In genomic region chr17:30697619-30698460, GRCh38 we compare ENCODE assay signal across 7 cellular contexts.
DNase-seq lines count a peak whose midpoint lies in the region; TF ChIP-seq lines count a peak whose summit lies in the region.
"Not testable (repeated sequence)": the region's sequence is repeated elsewhere in the genome, so short reads cannot be mapped to it uniquely, and the experiment has no call there.

No MANE protein-coding gene starts in this region.

- H3F3A ChIP-seq in OCI-LY1 (ENCODE audit: insufficient read depth, low read length): not testable (repeated sequence)

- H3K79me2 ChIP-seq in OCI-LY1 (ENCODE audit: insufficient read depth, low read length): not testable (repeated sequence)

- H3K9me3 ChIP-seq in OCI-LY1 (ENCODE audit: low read length): not testable (repeated sequence)

- H3K4me1 ChIP-seq in OCI-LY1 (ENCODE audit: insufficient read depth, low read length, severe bottlenecking): not testable (repeated sequence)

- H2AFZ ChIP-seq in OCI-LY1 (ENCODE audit: low read length): not testable (repeated sequence)

- DNase-seq in GM12864 (ENCODE audit: low read depth): not testable (repeated sequence)
- peak; percentile 88 for DNase-seq in activated CD8-positive, alpha-beta memory T cell treated with anti-CD3 and anti-CD28 coated beads for 24 hours
- DNase-seq in kidney glomerular epithelial cell (lab: John Stamatoyannopoulos, UW): peak; percentile 41
- peak; percentile 42 to 60 for DNase-seq in stimulated activated CD4-positive, alpha-beta T cell treated with anti-CD3 and anti-CD28 coated beads, Interleukin-12 subunit alpha, Interleukin-12 subunit beta, amount 100 ng/mL, for 24 hours (ENCODE audit: low read depth in 2 of 2)

- H3K4me1 Mint-ChIP-seq in dendritic cell treated with granulocyte-macrophage colony-stimulating factor and Interleukin-4, amounts not matched to agents 40 ng/mL and 50 ng/mL, for 4 days (ENCODE audit: low read depth): peaks cover 28% of the 10 kb centered on the region

- not testable (repeated sequence) for H3K36me3 Mint-ChIP-seq in dendritic cell treated with granulocyte-macrophage colony-stimulating factor and Interleukin-4, amounts not matched to agents 40 ng/mL and 50 ng/mL, for 4 days (ENCODE audit: low read depth)

- H3K4me3 Mint-ChIP-seq in dendritic cell treated with granulocyte-macrophage colony-stimulating factor and Interleukin-4, amounts not matched to agents 40 ng/mL and 50 ng/mL, for 4 days: peak overlapping the region; percentile 78

- peaks cover 44% of the 10 kb centered on the region for H3K27me3 Mint-ChIP-seq in dendritic cell treated with granulocyte-macrophage colony-stimulating factor and Interleukin-4, amounts not matched to agents 40 ng/mL and 50 ng/mL, for 4 days

- peak overlapping the region; percentile 39 for H3K27ac Mint-ChIP-seq in dendritic cell treated with granulocyte-macrophage colony-stimulating factor and Interleukin-4, amounts not matched to agents 40 ng/mL and 50 ng/mL, for 4 days

- peak; percentile 79 for TF ChIP-seq CTCF in GM12864 (IDR thresholded peaks at IDR 0.05; ENCODE audit: low read depth, low read length, missing control alignments)
- TF ChIP-seq CTCF in LNCAP (IDR thresholded peaks at IDR 0.05): peak; percentile 93
- peak; percentile 73 for TF ChIP-seq CTCF in OCI-LY1 (IDR thresholded peaks at IDR 0.05; ENCODE audit: low read length)

- intact Hi-C loops in dendritic cell treated with granulocyte-macrophage colony-stimulating factor and Interleukin-4, amounts not matched to agents 40 ng/mL and 50 ng/mL, for 4 days (cut with micrococcal nuclease): not testable (repeated sequence)

- not testable (repeated sequence) for H3K9me3 Mint-ChIP-seq in dendritic cell treated with granulocyte-macrophage colony-stimulating factor and Interleukin-4, amounts not matched to agents 40 ng/mL and 50 ng/mL, for 4 days

- H3K27me3 ChIP-seq in OCI-LY1 (ENCODE audit: insufficient read depth, low read length): not testable (repeated sequence)

- not testable (repeated sequence) for H3K27ac ChIP-seq in OCI-LY1 (ENCODE audit: low read depth, low read length, poor library complexity, severe bottlenecking)

- H3K9ac ChIP-seq in OCI-LY1 (ENCODE audit: low read length): not testable (repeated sequence)

- not testable (repeated sequence) for H4K20me1 ChIP-seq in OCI-LY1 (ENCODE audit: insufficient read depth, low read length)

- not testable (repeated sequence) for H3K36me3 ChIP-seq in OCI-LY1 (ENCODE audit: insufficient read depth, low read length)

- peak overlapping the region; percentile 34 for H3K4me2 ChIP-seq in OCI-LY1 (ENCODE audit: low read length)

- H3K9me2 ChIP-seq in OCI-LY1 (ENCODE audit: low read depth, low read length): not testable (repeated sequence)

- H3K4me3 ChIP-seq in GM12864 (ENCODE audit: low read depth, low read length) (peak overlapping the region; percentile 42), OCI-LY1 (ENCODE audit: low read depth, low read length, poor library complexity, severe bottlenecking) (peak overlapping the region; percentile 40)
